Comparison of ENCODE assay signal across 8 cellular contexts in genomic region chr6:113642714-113643442, GRCh38.
DNase-seq lines count a peak whose midpoint lies in the region; ATAC-seq and FAIRE-seq lines count a peak whose summit lies in the region.

No MANE protein-coding gene starts in this region.

- no peak overlapping the region for H3K4me3 ChIP-seq in MG63

- FAIRE-seq in islet of Langerhans (lab: Jason Lieb, UNC): peak; percentile 98

- no peaks in the 10 kb centered on the region for H3K27me3 ChIP-seq in MG63

- no peak overlapping the region for H3K27ac Mint-ChIP-seq in stimulated activated naive CD8-positive, alpha-beta T cell treated with anti-CD3 and anti-CD28 coated beads, Interleukin-15, amount 100 ng/mL, for 72 hours

- H3K9me3 ChIP-seq in MG63: no peaks in the 10 kb centered on the region

- H3K9me3 Mint-ChIP-seq in stimulated activated naive CD8-positive, alpha-beta T cell treated with anti-CD3 and anti-CD28 coated beads, Interleukin-15, amount 100 ng/mL, for 72 hours: no peaks in the 10 kb centered on the region

- no peak overlapping the region for H3K4me3 Mint-ChIP-seq in stimulated activated naive CD8-positive, alpha-beta T cell treated with anti-CD3 and anti-CD28 coated beads, Interleukin-15, amount 100 ng/mL, for 72 hours

- peak; percentile 58 for ATAC-seq in stimulated activated naive CD8-positive, alpha-beta T cell treated with anti-CD3 and anti-CD28 coated beads, Interleukin-15, amount 100 ng/mL, for 72 hours
- no peak for ATAC-seq in stimulated activated naive CD8-positive, alpha-beta T cell treated with anti-CD3 and anti-CD28 coated beads, Interleukin-15, Interleukin-2, amounts not matched to agents 100 U/mL and 50 U/mL, for 24 hours
- ATAC-seq in HG03045 (IDR thresholded peaks at IDR 0.05; ENCODE audit: unreplicated experiment): peak; percentile 97

- H3K27me3 Mint-ChIP-seq in stimulated activated naive CD8-positive, alpha-beta T cell treated with anti-CD3 and anti-CD28 coated beads, Interleukin-15, amount 100 ng/mL, for 72 hours: peaks cover 36% of the 10 kb centered on the region

- DNase-seq in stimulated activated naive CD8-positive, alpha-beta T cell treated with anti-CD3 and anti-CD28 coated beads, Interleukin-15, amount 100 ng/mL, for 72 hours: no peak
- DNase-seq in stimulated activated naive CD8-positive, alpha-beta T cell treated with anti-CD3 and anti-CD28 coated beads, Interleukin-15, Interleukin-2, amounts not matched to agents 100 U/mL and 50 U/mL, for 24 hours: no peak
- DNase-seq in NCI-H2227 (lab: John Stamatoyannopoulos, UW; ENCODE audit: unreplicated experiment) (peak; percentile 84), MG63 (no peak)
- DNase-seq in activated naive CD4-positive, alpha-beta T cell treated with anti-CD3 and anti-CD28 coated beads, Interleukin-2, amount 50 U/mL, for 16 hours: no peak
- DNase-seq in activated naive CD4-positive, alpha-beta T cell (lab: John Stamatoyannopoulos, UW): no peak

- no peaks in the 10 kb centered on the region for H3K36me3 ChIP-seq in MG63

- H3K4me1 Mint-ChIP-seq in stimulated activated naive CD8-positive, alpha-beta T cell treated with anti-CD3 and anti-CD28 coated beads, Interleukin-15, amount 100 ng/mL, for 72 hours: peaks cover 6% of the 10 kb centered on the region
